In the genomic region with DNA sequence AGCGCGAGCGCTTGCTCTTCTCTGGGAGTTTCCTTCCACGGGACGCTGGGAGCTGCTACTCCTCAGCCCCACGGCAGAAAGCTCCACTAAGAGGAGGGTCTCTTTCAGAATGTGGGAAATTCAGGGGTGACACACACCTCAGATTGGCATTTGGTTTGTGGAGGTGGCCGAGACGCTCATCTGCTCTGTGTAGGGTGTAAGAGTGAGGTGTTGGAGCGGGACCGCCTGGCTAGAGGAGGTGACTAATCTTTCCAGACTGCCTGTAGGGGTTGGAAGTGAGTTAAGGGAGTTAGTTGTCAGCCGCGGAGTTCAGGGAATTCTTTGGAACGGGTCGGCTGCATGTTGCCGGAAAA, we compare ENCODE assay signal across 8 cellular contexts. TPM values are rescaled to one million over a fixed set of nuclear protein-coding genes. Genes with fewer than 3 reads are reported as not detected.
DNase-seq lines count a peak whose midpoint lies in the region; ATAC-seq and TF ChIP-seq lines count a peak whose summit lies in the region.

No MANE protein-coding gene starts in this region.

- TF ChIP-seq EP300 in stomach (IDR thresholded peaks at IDR 0.05), result no peak

- WGBS in stomach, 5 donors, result 0 to 1% (median 1%) methylated on average over 15 of the region's 15 CpGs

- H3K9me3 ChIP-seq in muscle layer of colon (ENCODE audit: low read length) (no peaks in the 10 kb centered on the region), stomach (no peaks in the 10 kb centered on the region)

- TF ChIP-seq CTCF in stomach (IDR thresholded peaks at IDR 0.05), result no peak

- H3K27me3 ChIP-seq in muscle layer of colon (ENCODE audit: control insufficient read depth in 1 of 2, insufficient read depth in 2 of 2, low read length in 2 of 2) (no peaks in the 10 kb centered on the region), stomach (no peaks in the 10 kb centered on the region)

- DNase-seq in NOMO-1 treated with DMSO at 0.1 percent for 48 hours (lab: John Stamatoyannopoulos, UW; ENCODE audit: unreplicated experiment) (peak; percentile 6), NOMO-1 treated with dmso at 0.1 percent for 144 hours (lab: John Stamatoyannopoulos, UW; ENCODE audit: unreplicated experiment) (no peak), HS-5 (ENCODE audit: low read depth) (peak; percentile 37), epithelial cell of prostate (ENCODE audit: low read depth, low spot score) (peak; percentile 44), stomach (peak; percentile 28)
- peak; percentile 48 to 49 for DNase-seq in activated CD4-positive, alpha-beta T cell treated with anti-CD3 and anti-CD28 coated beads for 4 hours

- TF ChIP-seq POLR2A in stomach (IDR thresholded peaks at IDR 0.05), result no peak

- peak overlapping the region; percentile 75 for H3K9ac ChIP-seq in muscle layer of colon (ENCODE audit: low read length)

- peak overlapping the region; percentile 81 for H3K27ac ChIP-seq in epithelial cell of prostate
- peak overlapping the region; percentile 85 for H3K27ac ChIP-seq in muscle layer of colon (ENCODE audit: low read depth, low read length)
- H3K27ac ChIP-seq in stomach, result peak overlapping the region; percentile 74 to 91 (median 85)

- ATAC-seq in HG03565 (IDR thresholded peaks at IDR 0.05; ENCODE audit: unreplicated experiment), result no peak

- peaks cover 30% of the 10 kb centered on the region for H3K36me3 ChIP-seq in muscle layer of colon (ENCODE audit: insufficient read depth, low read length)
- H3K36me3 ChIP-seq in stomach, result peaks cover 21 to 34% (median 32%) of the 10 kb centered on the region in 4 donors

- peaks cover 25% of the 10 kb centered on the region for H3K4me1 ChIP-seq in muscle layer of colon (ENCODE audit: insufficient read depth, low read length)
- H3K4me1 ChIP-seq in stomach, result peaks cover 14 to 32% (median 26%) of the 10 kb centered on the region in 4 donors

- H3K4me3 ChIP-seq in muscle layer of colon (ENCODE audit: low read depth in 1 of 2, low read length in 2 of 2) (peak overlapping the region; percentile 86 to 98), stomach (peak overlapping the region; percentile 69 to 99 (median 87))

- intact Hi-C loops in stomach (cut with DNase I; ENCODE audit: low total_unique reads), result no loop called here

RNA-seq across cellular contexts. Expression of a gene that starts 0.7 kb away (rescaled TPM):
- 100 to 1,000 TPM in 1 of 5 donors, 10 to 100 TPM in 4; 21.0 to 131 (median 36.5) TPM for total RNA-seq in stomach
- 10 to 100 TPM; 29.6 to 30.4 (median 30.1) TPM for polyA plus RNA-seq in stomach

RNA-seq across cellular contexts. Expression of a gene that starts 41.7 kb away (rescaled TPM):
- total RNA-seq in stomach, result 1 to 10 TPM in 3 of 5 donors, under 1 TPM in 1, not detected in 1; 0.45 to 2.6 (median 1.9) TPM
- 1 to 10 TPM in 1 of 3 donors, under 1 TPM in 1, not detected in 1; 0.37 to 1.9 TPM for polyA plus RNA-seq in stomach
